ENCODE assay signal across 20 cellular contexts in genomic region chr3:107581230-107581629, GRCh38. TPM values are rescaled to one million over a fixed set of nuclear protein-coding genes. Genes with fewer than 3 reads are reported as not detected.
DNase-seq lines count a peak whose midpoint lies in the region; ATAC-seq, FAIRE-seq and TF ChIP-seq lines count a peak whose summit lies in the region.
"Had no signal": no experiment of that assay in that cellular context is flagged by ENCODE, and none has a peak within 500 bp of the region (broad histone marks: within the 10 kb centered on the region; RNA-seq: fewer than 3 reads in every experiment).

No MANE protein-coding gene starts in this region.

- no peak overlapping the region for H3K9ac ChIP-seq in GM12878 (ENCODE audit: control insufficient read depth, insufficient read depth, low read length)

- no peaks in the 10 kb centered on the region for H3K79me2 ChIP-seq in GM12878 (ENCODE audit: control insufficient read depth, insufficient read depth, low read length)

- no peaks in the 10 kb centered on the region for H3K4me1 ChIP-seq in GM12878 (ENCODE audit: control insufficient read depth, insufficient read depth, low read length)
- H3K4me1 ChIP-seq: A549 had no signal

- no peak for TF ChIP-seq EP300 in GM12878 (IDR thresholded peaks at IDR 0.05; ENCODE audit: borderline replicate concordance in 1 of 2, control insufficient read depth in 1 of 2, low read depth in 2 of 2, low read length in 2 of 2)

- H3K27me3 ChIP-seq in GM12878 (replicated peaks in 1 of 2; ENCODE audit: control insufficient read depth in 2 of 2, insufficient read depth in 2 of 2, low read length in 1 of 2) = no peaks in the 10 kb centered on the region

- FAIRE-seq in GM12878 (lab: Jason Lieb, UNC) (no peak), H54 (lab: Jason Lieb, UNC) (no peak)
- FAIRE-seq: A549, H1, HepG2 had no signal

- H3K9me3 Mint-ChIP-seq in activated CD8-positive, alpha-beta memory T cell treated with anti-CD3 and anti-CD28 coated beads, Interleukin-2, amount 10 ng/mL, durations not matched to agents 7 days and 5 days (ENCODE audit: low read depth) = no peaks in the 10 kb centered on the region
- H3K9me3 Mint-ChIP-seq: CD14-positive monocyte; CD4-positive, alpha-beta memory T cell; IgD-negative memory B cell had no signal

- ATAC-seq in HG03442 (IDR thresholded peaks at IDR 0.05; ENCODE audit: unreplicated experiment) (peak; percentile 52), GM12878 (peak; percentile 81)
- no peak for ATAC-seq in activated CD8-positive, alpha-beta memory T cell treated with anti-CD3 and anti-CD28 coated beads, Interleukin-2, amount 10 ng/mL, durations not matched to agents 7 days and 5 days
- ATAC-seq: A549, HepG2 had no signal

- intact Hi-C loops in GM12878 (cut with micrococcal nuclease; ENCODE audit: unreplicated experiment) = no loop called here

- CTCF ChIA-PET in GM12878 (lab: Yijun Ruan, JAX) = interaction anchor here (1.5 kb wide), 1 partner anchor 18 kb away, joined by 4 read pairs; no protein-coding TSS in a partner anchor
- CTCF ChIA-PET in activated CD8-positive, alpha-beta memory T cell treated with anti-CD3 and anti-CD28 coated beads, Interleukin-2, amount 10 ng/mL, durations not matched to agents 7 days and 5 days (lab: Charles Lee) = no interaction called here

- TF ChIP-seq CTCF in GM12878 (IDR thresholded peaks at IDR 0.05 in 2 of 3, conservative IDR thresholded peaks at IDR 0.05 in 1 of 3; ENCODE audit: control insufficient read depth in 2 of 3, extremely low read depth in 1 of 3, insufficient read depth in 1 of 3, low read depth in 3 of 3, low read length in 3 of 3) = no peak

- H3K4me3 Mint-ChIP-seq in activated CD8-positive, alpha-beta memory T cell treated with anti-CD3 and anti-CD28 coated beads, Interleukin-2, amount 10 ng/mL, durations not matched to agents 7 days and 5 days = no peak overlapping the region
- H3K4me3 Mint-ChIP-seq: CD14-positive monocyte; CD4-positive, alpha-beta memory T cell; IgD-negative memory B cell had no signal

- H3K9me3 ChIP-seq in GM12878 (replicated peaks; ENCODE audit: control insufficient read depth, insufficient read depth, low read length) = no peaks in the 10 kb centered on the region
- H3K9me3 ChIP-seq: A549 had no signal

- TF ChIP-seq POLR2A in GM12878 (IDR thresholded peaks at IDR 0.05; ENCODE audit: low read depth, low read length) (no peak), H54 (IDR thresholded peaks at IDR 0.05; ENCODE audit: low read depth, low read length) (no peak)

- WGBS in GM12878 (ENCODE audit: insufficient coverage, insufficient replicate concordance, low lambda C conversion rate, missing lambda C conversion rate) = 4% methylated on average over 1 of the region's 1 CpG

- no peak overlapping the region for H3K27ac ChIP-seq in GM12878 (ENCODE audit: control insufficient read depth, insufficient read depth)
- H3K27ac ChIP-seq: 22Rv1, A549 had no signal

- POLR2A ChIA-PET in GM12878 (lab: Charles Lee) = no interaction called here

- H2AFZ ChIP-seq in GM12878 (ENCODE audit: control insufficient read depth, low read depth, low read length) = no peak overlapping the region

- RAD21 ChIA-PET in GM12878 (lab: Charles Lee; ENCODE audit: unreplicated experiment) = interaction anchor here (1.0 to 2.7 kb wide), 3 partner anchors 18 to 79 kb away, joined by 3 to 19 read pairs (median 4); no protein-coding TSS in a partner anchor

- no peaks in the 10 kb centered on the region for H3K27me3 Mint-ChIP-seq in activated CD8-positive, alpha-beta memory T cell treated with anti-CD3 and anti-CD28 coated beads, Interleukin-2, amount 10 ng/mL, durations not matched to agents 7 days and 5 days
- H3K27me3 Mint-ChIP-seq: CD4-positive, alpha-beta memory T cell; IgD-negative memory B cell had no signal

- H3K36me3 Mint-ChIP-seq in activated CD8-positive, alpha-beta memory T cell treated with anti-CD3 and anti-CD28 coated beads, Interleukin-2, amount 10 ng/mL, durations not matched to agents 7 days and 5 days = no peaks in the 10 kb centered on the region

- H3K4me3 ChIP-seq in GM12878 = no peak overlapping the region
- H3K4me3 ChIP-seq: A549 had no signal

- in situ Hi-C loops in GM12878 (cut with MboI) = no loop called here

- no TSS peak for BruUV-seq in GM12878 (replicated peaks; lab: Mats Ljungman, UMichigan)

- no peaks in the 10 kb centered on the region for H4K20me1 ChIP-seq in GM12878 (ENCODE audit: control insufficient read depth, insufficient read depth)

- DNase-seq in NOMO-1 treated with DMSO at 0.1 percent for 48 hours (lab: John Stamatoyannopoulos, UW; ENCODE audit: unreplicated experiment) (peak; percentile 63), NOMO-1 treated with dmso at 0.1 percent for 144 hours (lab: John Stamatoyannopoulos, UW; ENCODE audit: unreplicated experiment) (no peak), GM12878 (ENCODE audit: low read depth, low spot score) (no peak), H54 (ENCODE audit: insufficient read length, low spot score) (no peak), kidney tubule cell (ENCODE audit: low spot score) (no peak)
- DNase-seq in activated CD8-positive, alpha-beta memory T cell treated with anti-CD3 and anti-CD28 coated beads, Interleukin-2, amount 10 ng/mL, durations not matched to agents 7 days and 5 days = no peak
- DNase-seq: AML-193; CD4-positive, alpha-beta memory T cell; DMS79 treated with DMSO at 0.1 percent for 48 hours; GF-D8; HCEC 1CT; Kasumi-1; KBM-7 had no signal

- H3K36me3 ChIP-seq in GM12878 (ENCODE audit: control insufficient read depth in 2 of 2, insufficient read depth in 2 of 2, low read length in 1 of 2) = no peaks in the 10 kb centered on the region; a peak in 1 of 4 replicates

- TF ChIP-seq RAD21 in GM12878 (IDR thresholded peaks at IDR 0.05; ENCODE audit: insufficient read depth, low read depth, low read length) = no peak

- H3K4me2 ChIP-seq in GM12878 (ENCODE audit: control insufficient read depth, insufficient read depth) = no peak overlapping the region
- H3K4me2 ChIP-seq: A549 had no signal

- SMC1A ChIA-PET in GM12878 (lab: Charles Lee; ENCODE audit: uncharacterized antibody, unreplicated experiment) = interaction anchor here (0.7 to 3.6 kb wide), 10 partner anchors 18 to 158 kb away, joined by 3 to 19 read pairs (median 4); no protein-coding TSS in a partner anchor

- H3K27ac Mint-ChIP-seq in activated CD8-positive, alpha-beta memory T cell treated with anti-CD3 and anti-CD28 coated beads, Interleukin-2, amount 10 ng/mL, durations not matched to agents 7 days and 5 days = no peak overlapping the region
- H3K27ac Mint-ChIP-seq: CD4-positive, alpha-beta memory T cell; IgD-negative memory B cell had no signal

- H3K4me1 Mint-ChIP-seq in activated CD8-positive, alpha-beta memory T cell treated with anti-CD3 and anti-CD28 coated beads, Interleukin-2, amount 10 ng/mL, durations not matched to agents 7 days and 5 days = peaks cover 3% of the 10 kb centered on the region

TF ChIP-seq in GM12878, 131 proteins besides CTCF, POLR2A, EP300 and RAD21:
- TF ChIP-seq TARDBP (IDR thresholded peaks at IDR 0.05; ENCODE audit: borderline replicate concordance) = no peak
- TF ChIP-seq TCF7 (IDR thresholded peaks at IDR 0.05; ENCODE audit: borderline replicate concordance) = peak; percentile 55; the same call in 1 of the 2 replicates

RNA-seq across cellular contexts. Expression of gene BBX, which starts 58.5 kb away (rescaled TPM):
- total RNA-seq in GM12878 (2013; cell fraction: nucleolus; rRNA removed) = 194 and 197 TPM in 2 replicates
- 25.5 and 29.6 TPM in 2 replicates for total RNA-seq in GM12878 (2014; rRNA removed)
- 30.1 and 32.1 TPM in 2 replicates for total RNA-seq in GM12878 (2014; rRNA removed; fragmentation: Illumina TruSeq; extraction: Trizol)
- total RNA-seq in GM12878 (2021) = 25.4 and 31.8 TPM in 2 replicates
- 7.4 TPM for polyA plus RNA-seq in GM12878 (2011; ENCODE audit: low read depth)
- polyA plus RNA-seq in GM12878 (2011; rRNA removed) = 37.6 and 56.0 TPM in 2 replicates
- polyA plus RNA-seq in GM12878 (2011; cell fraction: cytosol; rRNA removed) = 22.7 and 23.3 TPM in 2 replicates
- 36.7 and 42.0 TPM in 2 replicates for polyA plus RNA-seq in GM12878 (2011; cell fraction: nucleus; rRNA removed)
- 10.6 and 13.3 TPM in 2 replicates for polyA plus RNA-seq in GM12878 (2012)
- 23.7 and 25.3 TPM in 2 replicates for polyA plus RNA-seq in GM12878 (2014; fragmentation: Illumina TruSeq; extraction: Trizol)
- 10 to 100 TPM; 17.5 to 37.3 TPM for polyA plus RNA-seq in GM12878 (2014; fragmentation: Nextera tagmentation; extraction: Ambion mirVana)
- polyA plus RNA-seq in GM12878 (2014; rRNA removed) = 13.3 and 16.0 TPM in 2 replicates
- polyA plus RNA-seq in GM12878 (2016; fragmentation: Nextera tagmentation; extraction: Ambion mirVana) = 10 to 100 TPM; 36.7 to 38.5 TPM
- 94.7 and 99.3 TPM in 2 replicates for polyA minus RNA-seq in GM12878 (2011; rRNA and poly(A)+ RNA removed)
- polyA minus RNA-seq in GM12878 (2011; cell fraction: cytosol; rRNA and poly(A)+ RNA removed) = 20.4 and 27.5 TPM in 2 replicates
- polyA minus RNA-seq in GM12878 (2011; cell fraction: nucleus; rRNA and poly(A)+ RNA removed) = 120 and 178 TPM in 2 replicates
- total RNA-seq in activated CD8-positive, alpha-beta memory T cell treated with anti-CD3 and anti-CD28 coated beads, Interleukin-2, amount 10 ng/mL, durations not matched to agents 7 days and 5 days = 10 to 100 TPM; 37.0 to 39.4 TPM
